22 cellular contexts compared by ENCODE assay signal in genomic region chr20:12159266-12159665, GRCh38.
"Had no signal": no experiment of that assay in that cellular context is flagged by ENCODE, and none has a peak within 500 bp of the region (broad histone marks: within the 10 kb centered on the region; RNA-seq: fewer than 3 reads in every experiment).

No MANE protein-coding gene starts in this region.

- H3K4me3 ChIP-seq: MG63 had no signal

- H3K27me3 ChIP-seq: MG63 had no signal

- H3K27ac ChIP-seq: RWPE1 had no signal

- H3K9me3 ChIP-seq: MG63, SK-N-SH had no signal

- H3K9ac ChIP-seq: SK-N-SH had no signal

- DNase-seq: Karpas-422; KG1; MG63; NCI-H1092; NCI-H1105 treated with DMSO at 0.1 percent for 48 hours; NCI-H1417 treated with DMSO at 0.1 percent for 48 hours; NCI-H146; NCI-H1694 treated with DMSO at 0.1 percent for 48 hours; NCI-H2029; NCI-H2081 treated with DMSO at 0.1 percent for 48 hours; NCI-H2171; NCI-H226; NCI-H446; NCI-H510A; NCI-H524 treated with DMSO at 0.1 percent for 48 hours; NCI-H69; NCI-H774; NK-92 treated with Interleukin-12 subunit alpha and Interleukin-12 subunit beta, amount 100 ng/mL, for 24 hours; SHP77; SK-N-SH; SW 1271 had no signal

- H3K36me3 ChIP-seq: MG63 had no signal

- H3K9me2 ChIP-seq: SK-N-SH had no signal

- H3K4me2 ChIP-seq: SK-N-SH had no signal
